Comparison of ENCODE assay signal across 28 cellular contexts in genomic region chr2:30801821-30802455, GRCh38. TPM values are rescaled to one million over a fixed set of nuclear protein-coding genes. Genes with fewer than 3 reads are reported as not detected.
"Had no signal": no experiment of that assay in that cellular context is flagged by ENCODE, and none has a peak within 500 bp of the region (broad histone marks: within the 10 kb centered on the region; RNA-seq: fewer than 3 reads in every experiment).

No MANE protein-coding gene starts in this region.

- H3K27me3 Mint-ChIP-seq: progenitor cell of endocrine pancreas had no signal

- DNase-seq: hippocampal formation; kidney; left colon; left lung; lower lobe of right lung; mammary epithelial cell; mesenchymal stem cell; naive thymus-derived CD8-positive, alpha-beta T cell; occipital lobe; ovary; right lobe of liver; stimulated activated CD4-positive, alpha-beta T cell treated with anti-CD3 and anti-CD28 coated beads, Interleukin-1b, Interleukin-23, amount 100 ng/mL, for 48 hours; stimulated activated CD4-positive, alpha-beta T cell treated with anti-CD3 and anti-CD28 coated beads, Interleukin-2, amount 100 ng/mL, for 48 hours; stimulated activated CD4-positive, alpha-beta T cell treated with anti-CD3 and anti-CD28 coated beads, Interleukin-4, amount 100 ng/mL, for 4 hours; stimulated activated CD8-positive, alpha-beta memory T cell treated with anti-CD3 and anti-CD28 coated beads, Interleukin-4, amount 100 ng/mL, for 48 hours; stimulated activated naive CD8-positive, alpha-beta T cell treated with anti-CD3 and anti-CD28 coated beads, Interleukin-15, Interleukin-2, amounts not matched to agents 100 U/mL and 50 U/mL, for 24 hours; stomach; testis; thyroid gland; transverse colon had no signal

- H3K4me1 ChIP-seq: testis had no signal

- H3K4me3 Mint-ChIP-seq: naive thymus-derived CD8-positive, alpha-beta T cell; nephron; stimulated activated memory B cell treated with anti-CD40 and anti-IgM and Interleukin-4, amounts not matched to agents 10 μg/mL and 1 μg/mL and 100 μg/mL, for 72 hours had no signal

- H3K4me2 ChIP-seq: smooth muscle cell had no signal

- H3K36me3 ChIP-seq: left lung, lower lobe of right lung, ovary, right atrium auricular region, right lobe of liver, stomach, thyroid gland, transverse colon, upper lobe of left lung had no signal

- H3K27ac Mint-ChIP-seq: naive thymus-derived CD8-positive, alpha-beta T cell; nephron; progenitor cell of endocrine pancreas; stimulated activated memory B cell treated with anti-CD40 and anti-IgM and Interleukin-4, amounts not matched to agents 10 μg/mL and 1 μg/mL and 100 μg/mL, for 72 hours had no signal

- H3K27ac ChIP-seq: left lung, lower lobe of right lung, ovary, right atrium auricular region, right lobe of liver, stomach, testis, thyroid gland, transverse colon, upper lobe of left lung had no signal

- ATAC-seq: left colon; left lung; lower lobe of right lung; naive thymus-derived CD8-positive, alpha-beta T cell; right lobe of liver; stimulated activated memory B cell treated with anti-CD40 and anti-IgM and Interleukin-4, amounts not matched to agents 10 μg/mL and 1 μg/mL and 100 μg/mL, for 72 hours; stimulated activated naive CD8-positive, alpha-beta T cell treated with anti-CD3 and anti-CD28 coated beads, Interleukin-15, Interleukin-2, amounts not matched to agents 100 U/mL and 50 U/mL, for 24 hours had no signal

- H3K4me3 ChIP-seq: left lung, lower lobe of right lung, ovary, right atrium auricular region, right lobe of liver, smooth muscle cell, stomach, testis, thyroid gland, transverse colon, upper lobe of left lung had no signal

- H3K9me3 Mint-ChIP-seq: naive thymus-derived CD8-positive, alpha-beta T cell; nephron; stimulated activated memory B cell treated with anti-CD40 and anti-IgM and Interleukin-4, amounts not matched to agents 10 μg/mL and 1 μg/mL and 100 μg/mL, for 72 hours had no signal

- H3K9me3 ChIP-seq: left lung, lower lobe of right lung, ovary, right atrium auricular region, right lobe of liver, stomach, testis, thyroid gland, transverse colon, upper lobe of left lung had no signal

- H3K36me3 Mint-ChIP-seq: naive thymus-derived CD8-positive, alpha-beta T cell; stimulated activated memory B cell treated with anti-CD40 and anti-IgM and Interleukin-4, amounts not matched to agents 10 μg/mL and 1 μg/mL and 100 μg/mL, for 72 hours had no signal

- H3K27me3 ChIP-seq: left lung, ovary, right atrium auricular region, right lobe of liver, stomach, testis, thyroid gland, transverse colon, upper lobe of left lung had no signal

RNA-seq across cellular contexts. Expression of gene CAPN13, which starts 5.3 kb away (rescaled TPM):
- total RNA-seq: naive thymus-derived CD8-positive, alpha-beta T cell; pulmonary artery endothelial cell; right atrium auricular region; skeletal muscle tissue had no signal
- polyA plus RNA-seq: mammary epithelial cell; naive thymus-derived CD8-positive, alpha-beta T cell had no signal
